In genomic region chrX:75155830-75156525, GRCh38 we compare ENCODE assay signal across 8 cellular contexts. TPM values are rescaled to one million over a fixed set of nuclear protein-coding genes. Genes with fewer than 3 reads are reported as not detected.
A peak's percentile ranks its signal among the peaks of the same experiment; 100 is the strongest.
DNase-seq lines count a peak whose midpoint lies in the region; ATAC-seq, FAIRE-seq and TF ChIP-seq lines count a peak whose summit lies in the region.

Gene ABCB7 (minus strand): TSS chrX:75156283. CDS start chrX:75156272, 11 bp downstream.

- no TSS peak for BruUV-seq in K562 (replicated peaks; lab: Mats Ljungman, UMichigan)

- H3K79me2 ChIP-seq in K562 (ENCODE audit: control insufficient read depth, insufficient read depth, low read length): peaks cover 39% of the 10 kb centered on the region

- ATAC-seq in GM18502 (IDR thresholded peaks at IDR 0.05; ENCODE audit: poor library complexity, unreplicated experiment): peak; percentile 90
- ATAC-seq in HG02938 (IDR thresholded peaks at IDR 0.05; ENCODE audit: unreplicated experiment): peak; percentile 87
- ATAC-seq in K562: peak; percentile 91
- peak; percentile 96 for ATAC-seq in sciatic nerve
- no peak for ATAC-seq in GM19328 (IDR thresholded peaks at IDR 0.05; ENCODE audit: unreplicated experiment)

- H3K27ac ChIP-seq in K562 (ENCODE audit: extremely low read depth, low read depth, low read length): peak within 1 kb of the TSS; percentile 85

- no peaks in the 10 kb centered on the region for H3K27me3 ChIP-seq in K562 (ENCODE audit: control insufficient read depth in 2 of 2, insufficient read depth in 2 of 2, low read length in 2 of 2)

- intact Hi-C loops in K562 (cut with micrococcal nuclease): no loop called here
- intact Hi-C loops in sciatic nerve (cut with DNase I): no loop called here

- DNase-seq in NCI-H1930 (lab: John Stamatoyannopoulos, UW) (peak; percentile 10 to 30), T1000 (lab: John Stamatoyannopoulos, UW) (peak; percentile 47), K562 (ENCODE audit: extremely low read depth in 1 of 4, low spot score in 3 of 4) (peak; percentile 22 to 74 (median 40)), iPS DF 19.7 (ENCODE audit: low read depth, low spot score) (peak; percentile 33), sciatic nerve (ENCODE audit: low spot score) (peak; percentile 68)

- peak; percentile 78 for FAIRE-seq in K562 (lab: Jason Lieb, UNC)

- H3K9me3 ChIP-seq in K562 (replicated peaks; ENCODE audit: control insufficient read depth, insufficient read depth, low read depth, low read length): no peaks in the 10 kb centered on the region

- H3K36me3 ChIP-seq in K562 (ENCODE audit: control insufficient read depth, insufficient read depth, low read length): no peaks in the 10 kb centered on the region

- no peaks in the 10 kb centered on the region for H3K9me1 ChIP-seq in K562 (ENCODE audit: control insufficient read depth, insufficient read depth, low read length)

- H3K9ac ChIP-seq in K562 (ENCODE audit: insufficient read depth in 1 of 2, low read depth in 2 of 2, low read length in 2 of 2): peak within 1 kb of the TSS; percentile 85 to 94

- TF ChIP-seq CTCF in K562 (IDR thresholded peaks at IDR 0.05 in 2 of 3, conservative IDR thresholded peaks at IDR 0.05 in 1 of 3; ENCODE audit: insufficient read depth in 2 of 3, low read depth in 1 of 3, low read length in 3 of 3): 0 out of 6 replicates have a peak, but pooled peaks of 1 of the 3 experiments have one; percentile 6

- peak; percentile 78 for TF ChIP-seq POLR2A in K562 (conservative IDR thresholded peaks at IDR 0.05)

- TF ChIP-seq RAD21 in K562 (CRISPR knock-in tag; conservative IDR thresholded peaks at IDR 0.05 in 1 of 2, IDR thresholded peaks at IDR 0.05 in 1 of 2): no peak

- H3K4me2 ChIP-seq in K562 (ENCODE audit: insufficient read depth, low read length): peak within 1 kb of the TSS; percentile 82

- peak within 1 kb of the TSS; percentile 80 for H2AFZ ChIP-seq in K562 (ENCODE audit: low read depth, low read length)

- no peak for TF ChIP-seq EP300 in K562 (IDR thresholded peaks at IDR 0.05; ENCODE audit: low read length)

- WGBS in K562 (ENCODE audit: insufficient coverage, low coverage, missing lambda C conversion rate): 4% methylated on average over 33 of the region's 35 CpGs

- peak within 1 kb of the TSS; percentile 63 for H3K4me3 ChIP-seq in K562

- in situ Hi-C loops in K562 (cut with MboI): no loop called here

- H4K20me1 ChIP-seq in K562 (replicated peaks; ENCODE audit: control insufficient read depth, insufficient read depth, low read length): no peaks in the 10 kb centered on the region

- POLR2A ChIA-PET in K562 (lab: Yijun Ruan, JAX): interaction anchor here (0.7 kb wide), 1 partner anchor 13 kb away, joined by 3 read pairs; no protein-coding TSS in a partner anchor

- H3K4me1 ChIP-seq in K562 (replicated peaks in 1 of 2; ENCODE audit: control insufficient read depth in 2 of 2, insufficient read depth in 2 of 2, low read length in 2 of 2): peaks cover 0 to 3% of the 10 kb centered on the region in 2 experiments; a peak in 2 of 5 replicates

- CTCF ChIA-PET in K562 (lab: Yijun Ruan, JAX; ENCODE audit: low intra/inter-chr PET ratio): interaction anchor here (0.6 kb wide), 1 partner anchor 964 kb away, joined by 3 read pairs; no protein-coding TSS in a partner anchor

TF ChIP-seq in K562, 482 proteins besides CTCF, POLR2A, EP300 and RAD21 (continues in another document):
- peak; percentile 32 for TF ChIP-seq SP2 (IDR thresholded peaks at IDR 0.05; ENCODE audit: extremely low read depth, low read depth, low read length, poor library complexity, severe bottlenecking)
- TF ChIP-seq ELF1 (tag; IDR thresholded peaks at IDR 0.05): peak; percentile 70
- peak; percentile 42; the same call in 1 of the 2 replicates for TF ChIP-seq EP400 (IDR thresholded peaks at IDR 0.05)
- TF ChIP-seq ZNF609 (CRISPR knock-in tag; IDR thresholded peaks at IDR 0.05; ENCODE audit: borderline replicate concordance): no peak
- TF ChIP-seq TOE1 (IDR thresholded peaks at IDR 0.05; ENCODE audit: borderline replicate concordance): 0 out of 2 replicates have a peak, but pooled peaks have one; percentile 31
- no peak for TF ChIP-seq TOE1 (CRISPR knock-in tag; IDR thresholded peaks at IDR 0.05; ENCODE audit: borderline replicate concordance, low read depth)
- TF ChIP-seq TBP (optimal IDR thresholded peaks at IDR 0.05; ENCODE audit: low read depth, low read length): peak; percentile 72
- no peak for TF ChIP-seq SRSF7 (optimal IDR thresholded peaks at IDR 0.05; ENCODE audit: low read depth, low read length)
- peak; percentile 45; the same call in 1 of the 2 replicates for TF ChIP-seq ESRRA (IDR thresholded peaks at IDR 0.05; ENCODE audit: borderline replicate concordance, low read depth)
- TF ChIP-seq USF2 (CRISPR knock-in tag; IDR thresholded peaks at IDR 0.05): peak; percentile 5; the same call in 1 of the 2 replicates

RNA-seq across cellular contexts. Expression of gene ABCB7, which starts in this region (rescaled TPM):
- 26.1 and 45.2 TPM in 2 replicates for total RNA-seq in K562 (2011; cell fraction: chromatin; rRNA removed; ENCODE audit: low replicate concordance)
- 7.8 and 14.6 TPM in 2 replicates for total RNA-seq in K562 (2011; cell fraction: nucleolus; rRNA removed)
- 21.9 and 24.7 TPM in 2 replicates for total RNA-seq in K562 (2011; cell fraction: nucleoplasm; rRNA removed)
- total RNA-seq in K562 (2014; rRNA removed) (16.4 and 22.6 TPM in 2 replicates), K562 (2014; rRNA removed; fragmentation: Illumina TruSeq; extraction: Trizol) (24.2 and 27.6 TPM in 2 replicates), K562 (2015; rRNA removed; fragmentation: Illumina TruSeq; extraction: Trizol) (17.1 and 18.3 TPM in 2 replicates), K562 (2021) (26.1 and 26.2 TPM in 2 replicates), sciatic nerve (23.5 TPM)
- polyA plus RNA-seq in K562 (2011; rRNA removed) (41.5 and 46.2 TPM in 2 replicates), K562 (2014; fragmentation: Illumina TruSeq; extraction: Trizol) (18.9 and 20.8 TPM in 2 replicates), K562 (2014; fragmentation: Nextera tagmentation; extraction: Ambion mirVana) (10 to 100 TPM; 24.1 to 37.5 TPM), K562 (2014; rRNA removed) (26.8 and 31.1 TPM in 2 replicates)
- polyA plus RNA-seq in K562 (2011; cell fraction: cytosol; rRNA removed): 21.0 and 29.4 TPM in 2 replicates
- polyA plus RNA-seq in K562 (2011; cell fraction: nucleus; rRNA removed): 27.1 and 46.3 TPM in 2 replicates
- polyA plus RNA-seq in K562 (2012): 17.9 and 23.3 TPM in 2 replicates
- 52.5 and 59.0 TPM in 2 replicates for polyA minus RNA-seq in K562 (2011; rRNA and poly(A)+ RNA removed)
- 15.7 and 16.7 TPM in 2 replicates for polyA minus RNA-seq in K562 (2011; cell fraction: cytosol; rRNA and poly(A)+ RNA removed)
- polyA minus RNA-seq in K562 (2011; cell fraction: nucleus; rRNA and poly(A)+ RNA removed): 20.6 and 23.3 TPM in 2 replicates
